In the genomic region with DNA sequence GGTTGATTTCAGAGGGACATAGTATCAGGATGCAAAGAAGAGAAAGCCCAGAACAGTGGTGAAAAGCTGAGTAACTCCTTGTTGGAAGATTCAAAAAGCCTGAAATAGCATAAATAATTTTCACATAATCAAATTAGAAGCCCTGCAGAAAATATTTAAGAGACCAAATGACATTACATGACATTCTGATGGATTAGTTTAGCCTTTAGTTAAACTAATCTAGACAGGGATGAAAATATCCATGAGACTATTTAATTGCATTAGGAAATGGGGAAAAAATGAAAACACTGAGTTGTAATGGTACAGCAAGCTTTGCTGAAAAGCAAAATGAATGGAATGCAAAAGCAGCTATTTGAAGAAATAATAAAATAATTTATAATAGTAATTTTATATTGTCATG, we compare ENCODE assay signal across 1 cellular context.
TF ChIP-seq lines count a peak whose summit lies in the region.

No MANE protein-coding gene starts in this region.

TF ChIP-seq in SK-N-SH treated with all-trans-retinoic acid at 6 μM for 48 hours, 23 proteins besides CTCF, POLR2A, EP300 and RAD21 (continued from another document):
- 0 out of 2 replicates have a peak, but pooled peaks have one; percentile 9 for TF ChIP-seq ZFP30 (CRISPR knock-in tag; IDR thresholded peaks at IDR 0.05)
- no peak for TF ChIP-seq BACH2 (CRISPR knock-in tag; IDR thresholded peaks at IDR 0.05; ENCODE audit: borderline replicate concordance)
- TF ChIP-seq, protein P1, sequence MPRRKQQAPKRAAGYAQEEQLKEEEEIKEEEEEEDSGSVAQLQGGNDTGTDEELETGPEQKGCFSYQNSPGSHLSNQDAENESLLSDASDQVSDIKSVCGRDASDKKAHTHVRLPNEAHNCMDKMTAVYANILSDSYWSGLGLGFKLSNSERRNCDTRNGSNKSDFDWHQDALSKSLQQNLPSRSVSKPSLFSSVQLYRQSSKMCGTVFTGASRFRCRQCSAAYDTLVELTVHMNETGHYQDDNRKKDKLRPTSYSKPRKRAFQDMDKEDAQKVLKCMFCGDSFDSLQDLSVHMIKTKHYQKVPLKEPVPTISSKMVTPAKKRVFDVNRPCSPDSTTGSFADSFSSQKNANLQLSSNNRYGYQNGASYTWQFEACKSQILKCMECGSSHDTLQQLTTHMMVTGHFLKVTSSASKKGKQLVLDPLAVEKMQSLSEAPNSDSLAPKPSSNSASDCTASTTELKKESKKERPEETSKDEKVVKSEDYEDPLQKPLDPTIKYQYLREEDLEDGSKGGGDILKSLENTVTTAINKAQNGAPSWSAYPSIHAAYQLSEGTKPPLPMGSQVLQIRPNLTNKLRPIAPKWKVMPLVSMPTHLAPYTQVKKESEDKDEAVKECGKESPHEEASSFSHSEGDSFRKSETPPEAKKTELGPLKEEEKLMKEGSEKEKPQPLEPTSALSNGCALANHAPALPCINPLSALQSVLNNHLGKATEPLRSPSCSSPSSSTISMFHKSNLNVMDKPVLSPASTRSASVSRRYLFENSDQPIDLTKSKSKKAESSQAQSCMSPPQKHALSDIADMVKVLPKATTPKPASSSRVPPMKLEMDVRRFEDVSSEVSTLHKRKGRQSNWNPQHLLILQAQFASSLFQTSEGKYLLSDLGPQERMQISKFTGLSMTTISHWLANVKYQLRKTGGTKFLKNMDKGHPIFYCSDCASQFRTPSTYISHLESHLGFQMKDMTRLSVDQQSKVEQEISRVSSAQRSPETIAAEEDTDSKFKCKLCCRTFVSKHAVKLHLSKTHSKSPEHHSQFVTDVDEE (CRISPR knock-in tag; IDR thresholded peaks at IDR 0.05), result peak; percentile 97
- TF ChIP-seq PPARA (CRISPR knock-in tag; IDR thresholded peaks at IDR 0.05; ENCODE audit: borderline replicate concordance), result no peak
- TF ChIP-seq OSR1 (CRISPR knock-in tag; IDR thresholded peaks at IDR 0.05), result no peak
- TF ChIP-seq ARNTL (CRISPR knock-in tag; IDR thresholded peaks at IDR 0.05; ENCODE audit: borderline replicate concordance, low read depth), result no peak
